In genomic region chr5:135216813-135217154, GRCh38 we compare ENCODE assay signal across 18 cellular contexts.
"Had no signal": no experiment of that assay in that cellular context is flagged by ENCODE, and none has a peak within 500 bp of the region (broad histone marks: within the 10 kb centered on the region; RNA-seq: fewer than 3 reads in every experiment).

No MANE protein-coding gene starts in this region.

- H3K27ac ChIP-seq: foreskin keratinocyte, hepatocyte, left ventricle myocardium inferior, lower lobe of right lung, pancreas, suprapubic skin, thyroid gland had no signal

- H3K36me3 ChIP-seq: left ventricle myocardium inferior, lower lobe of right lung, pancreas, suprapubic skin, thyroid gland had no signal

- H3K4me3 ChIP-seq: hepatocyte, left ventricle myocardium inferior, lower lobe of right lung, pancreas, suprapubic skin, thyroid gland had no signal

- H3K9me3 ChIP-seq: left ventricle myocardium inferior, lower lobe of right lung, pancreas, suprapubic skin, thyroid gland had no signal

- H3K4me1 ChIP-seq: foreskin keratinocyte, left ventricle myocardium inferior, lower lobe of right lung, pancreas, thyroid gland had no signal

- ATAC-seq: foreskin keratinocyte; left cardiac atrium; lower lobe of right lung; natural killer cell; pancreas; right cardiac atrium; stimulated activated effector memory CD8-positive, alpha-beta T cell treated with anti-CD3 and anti-CD28 coated beads, Interleukin-12 subunit alpha, Interleukin-12 subunit beta, amount 100 ng/mL, for 72 hours; stimulated activated naive CD8-positive, alpha-beta T cell treated with anti-CD3 and anti-CD28 coated beads, Interleukin-15, Interleukin-2, amounts not matched to agents 100 U/mL and 50 U/mL, for 24 hours had no signal

- H3K27me3 ChIP-seq: hepatocyte, pancreas, suprapubic skin, thyroid gland had no signal

- DNase-seq: dermis blood vessel endothelial cell; erythroblast; foreskin keratinocyte; kidney; left cardiac atrium; left ventricle myocardium inferior; lower lobe of right lung; natural killer cell; nucleus accumbens; pancreas; right cardiac atrium; stimulated activated CD4-positive, alpha-beta T cell treated with anti-CD3 and anti-CD28 coated beads, Interleukin-4, amount 100 ng/mL, for 1 hour; stimulated activated CD8-positive, alpha-beta memory T cell treated with anti-CD3 and anti-CD28 coated beads, Interleukin-4, amount 100 ng/mL, for 48 hours; stimulated activated naive CD8-positive, alpha-beta T cell treated with anti-CD3 and anti-CD28 coated beads, Interleukin-15, Interleukin-2, amounts not matched to agents 100 U/mL and 50 U/mL, for 24 hours; thyroid gland had no signal
